12 cellular contexts compared by ENCODE assay signal in the genomic region with DNA sequence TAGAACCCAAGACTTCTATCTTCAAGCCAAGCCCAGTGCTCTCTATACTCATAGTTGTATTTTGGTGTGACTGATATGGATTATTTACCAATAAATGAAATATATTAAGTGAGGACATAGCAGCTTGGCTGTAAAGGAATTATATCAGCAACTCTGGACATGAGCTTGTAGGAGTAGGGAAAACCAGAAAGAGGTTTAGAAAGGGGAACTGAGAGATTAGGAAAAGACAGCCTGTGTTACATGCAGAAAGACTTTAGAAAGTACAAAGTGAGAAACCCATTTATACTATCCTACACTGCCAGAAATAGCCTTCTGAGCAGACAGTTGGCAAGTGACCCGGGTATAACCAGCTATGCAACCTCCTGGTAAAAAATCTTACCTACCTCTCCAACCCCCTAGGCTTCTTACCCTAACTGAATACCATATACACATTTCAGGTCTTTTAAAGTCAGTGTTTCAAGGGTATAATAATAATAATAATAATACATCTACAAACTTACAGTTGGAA.
DNase-seq lines count a peak whose midpoint lies in the region; ATAC-seq and TF ChIP-seq lines count a peak whose summit lies in the region.
"Had no signal": no experiment of that assay in that cellular context is flagged by ENCODE, and none has a peak within 500 bp of the region (broad histone marks: within the 10 kb centered on the region; RNA-seq: fewer than 3 reads in every experiment).

No MANE protein-coding gene starts in this region.

- H3K27me3 Mint-ChIP-seq in CD8-positive, alpha-beta T cell (ENCODE audit: low read depth), result no peaks in the 10 kb centered on the region
- no peaks in the 10 kb centered on the region for H3K27me3 Mint-ChIP-seq in immature natural killer cell (ENCODE audit: low read depth in 3 of 3)

- POLR2A ChIA-PET in CD8-positive, alpha-beta T cell (lab: Charles Lee), result interaction anchor here (0.7 to 1.3 kb wide), 2 partner anchors 18 to 22 kb away, joined by 4 to 5 read pairs; no protein-coding TSS in a partner anchor

- no peak overlapping the region for H3K27ac ChIP-seq in CD8-positive, alpha-beta T cell (ENCODE audit: low read depth, low read length)
- H3K27ac ChIP-seq: SK-N-MC had no signal

- no peaks in the 10 kb centered on the region for H3K27me3 ChIP-seq in CD8-positive, alpha-beta T cell (ENCODE audit: insufficient read depth, low read length)

- intact Hi-C loops in CD8-positive, alpha-beta T cell (cut with DNase I, micrococcal nuclease), result no loop called here
- intact Hi-C loops in posterior vena cava (cut with DNase I), result no loop called here

- H3K4me1 ChIP-seq in CD8-positive, alpha-beta T cell (ENCODE audit: insufficient read depth, low read length), result peaks cover 35% of the 10 kb centered on the region

- peaks cover 74% of the 10 kb centered on the region for H3K4me1 Mint-ChIP-seq in CD8-positive, alpha-beta T cell (ENCODE audit: low read depth)
- peaks cover 55 to 79% of the 10 kb centered on the region in 2 donors for H3K4me1 Mint-ChIP-seq in immature natural killer cell

- no peak overlapping the region for H3K4me3 Mint-ChIP-seq in CD8-positive, alpha-beta T cell
- H3K4me3 Mint-ChIP-seq in immature natural killer cell, result no peak overlapping the region

- CTCF ChIA-PET in CD8-positive, alpha-beta T cell (lab: Charles Lee), result interaction anchor here (0.7 to 1.5 kb wide), 5 partner anchors 8 to 64 kb away, joined by 3 to 5 read pairs (median 3); no protein-coding TSS in a partner anchor

- TF ChIP-seq CTCF in CD8-positive, alpha-beta T cell (IDR thresholded peaks at IDR 0.05), result no peak

- peaks cover 65% of the 10 kb centered on the region for H3K36me3 Mint-ChIP-seq in CD8-positive, alpha-beta T cell
- no peaks in the 10 kb centered on the region for H3K36me3 Mint-ChIP-seq in immature natural killer cell

- H3K9me3 ChIP-seq in CD8-positive, alpha-beta T cell (ENCODE audit: low read length), result no peaks in the 10 kb centered on the region

- H3K9me3 Mint-ChIP-seq in CD8-positive, alpha-beta T cell, result no peaks in the 10 kb centered on the region
- H3K9me3 Mint-ChIP-seq in immature natural killer cell, result no peaks in the 10 kb centered on the region

- H3K4me3 ChIP-seq in CD8-positive, alpha-beta T cell (ENCODE audit: low read depth, low read length), result no peak overlapping the region
- H3K4me3 ChIP-seq: SK-N-MC had no signal

- peak overlapping the region; percentile 83 for H3K27ac Mint-ChIP-seq in CD8-positive, alpha-beta T cell
- peak overlapping the region in 5 of 6 donors; percentile 15 to 79 (median 54) for H3K27ac Mint-ChIP-seq in immature natural killer cell

- H3K36me3 ChIP-seq in CD8-positive, alpha-beta T cell (ENCODE audit: insufficient read depth, low read length), result peaks cover 4% of the 10 kb centered on the region

- peak; percentile 44 for DNase-seq in CD1c-positive myeloid dendritic cell (ENCODE audit: extremely low spot score)
- DNase-seq in CD8-positive, alpha-beta T cell, result no peak
- DNase-seq in OCI-M1 (lab: John Stamatoyannopoulos, UW), result peak; percentile 6
- no peak for DNase-seq in immature natural killer cell
- DNase-seq in posterior vena cava (ENCODE audit: low spot score), result no peak
- DNase-seq in NCI-H1417 treated with DMSO at 0.1 percent for 48 hours (lab: John Stamatoyannopoulos, UW), result no peak
- DNase-seq in SW 1271 (lab: John Stamatoyannopoulos, UW), result no peak
- DNase-seq: ACHN, NCI-H146 had no signal

- ATAC-seq in CD8-positive, alpha-beta T cell, result no peak
- ATAC-seq: Panc1, Right ventricle myocardium inferior had no signal

Comparison
In these comparisons a context has a peak if more than half of its experiments do, and no peak if none do; other contexts are left out.
1. DNase-seq: peak in CD1c-positive myeloid dendritic cell (single experiment) and OCI-M1 (single experiment); none in CD8-positive, alpha-beta T cell (0 of 7), immature natural killer cell (0 of 3), posterior vena cava (single experiment), NCI-H1417 treated with DMSO at 0.1 percent for 48 hours (single experiment) and SW 1271 (0 of 2).